8 cellular contexts compared by ENCODE assay signal in genomic region chr5:68285857-68286611, GRCh38.
DNase-seq lines count a peak whose midpoint lies in the region; ATAC-seq, FAIRE-seq and TF ChIP-seq lines count a peak whose summit lies in the region.

No MANE protein-coding gene starts in this region.

- ATAC-seq in HG03280 (IDR thresholded peaks at IDR 0.05; ENCODE audit: unreplicated experiment) (no peak), GM19035 (IDR thresholded peaks at IDR 0.05; ENCODE audit: unreplicated experiment) (no peak)

- H3K4me2 ChIP-seq in endothelial cell of umbilical vein (ENCODE audit: insufficient read depth, low read length), result no peak overlapping the region

- peaks cover 11% of the 10 kb centered on the region for H3K4me1 ChIP-seq in endothelial cell of umbilical vein (ENCODE audit: control insufficient read depth, extremely low read depth, insufficient read depth, low read length)
- peaks cover 14 to 27% of the 10 kb centered on the region in 2 experiments for H3K4me1 ChIP-seq in neutrophil (ENCODE audit: control insufficient read depth in 1 of 2, insufficient read depth in 1 of 2, low read depth in 1 of 2, low read length in 1 of 2)

- BruUV-seq in endothelial cell of umbilical vein (replicated peaks; lab: Mats Ljungman, UMichigan), result no TSS peak

- H2AFZ ChIP-seq in endothelial cell of umbilical vein (ENCODE audit: low read depth, low read length), result no peak overlapping the region

- DNase-seq in DMS79 treated with DMSO at 0.1 percent for 48 hours (lab: John Stamatoyannopoulos, UW), result peak; percentile 32
- DNase-seq in DMS79 (lab: John Stamatoyannopoulos, UW), result no peak
- DNase-seq in HT-29 (ENCODE audit: low spot score), result peak; percentile 77
- DNase-seq in SKM-1 (lab: John Stamatoyannopoulos, UW; ENCODE audit: unreplicated experiment), result peak; percentile 4
- DNase-seq in endothelial cell of umbilical vein (ENCODE audit: low read depth, low spot score), result peak; percentile 69

- H3K27me3 ChIP-seq in endothelial cell of umbilical vein (ENCODE audit: control insufficient read depth in 2 of 2, insufficient read depth in 2 of 2, low read length in 2 of 2) (no peaks in the 10 kb centered on the region), neutrophil (no peaks in the 10 kb centered on the region)

- FAIRE-seq in endothelial cell of umbilical vein (lab: Jason Lieb, UNC), result peak; percentile 73

- dilution Hi-C loops in endothelial cell of umbilical vein (cut with MboI; ENCODE audit: extremely low pct_ligation_motif_present, low sequenced_read_pairs), result no loop called here

- intact Hi-C loops in endothelial cell of umbilical vein (cut with micrococcal nuclease), result loop anchor here (1.0 to 2.0 kb wide), 3 partner anchors 174 to 721 kb away; no protein-coding TSS in a partner anchor

- H3K27ac ChIP-seq in endothelial cell of umbilical vein (ENCODE audit: insufficient read depth, low read depth, low read length) (no peak overlapping the region), neutrophil (peak overlapping the region; percentile 55)

- TF ChIP-seq CTCF in endothelial cell of umbilical vein (IDR thresholded peaks at IDR 0.05; ENCODE audit: extremely low read depth in 1 of 2, insufficient read depth in 1 of 2, low read depth in 1 of 2, low read length in 2 of 2), result peak; percentile 49 to 54
- no peak for TF ChIP-seq CTCF in neutrophil (IDR thresholded peaks at IDR 0.05)

- H3K79me2 ChIP-seq in endothelial cell of umbilical vein (ENCODE audit: control insufficient read depth, insufficient read depth, low read length), result no peaks in the 10 kb centered on the region

- no peaks in the 10 kb centered on the region for H3K9me1 ChIP-seq in endothelial cell of umbilical vein (replicated peaks; ENCODE audit: control insufficient read depth, extremely low read depth, insufficient read depth, low read length)

- H3K9me3 ChIP-seq in endothelial cell of umbilical vein (replicated peaks; ENCODE audit: control insufficient read depth, insufficient read depth, low read length) (no peaks in the 10 kb centered on the region), neutrophil (no peaks in the 10 kb centered on the region)

- no peaks in the 10 kb centered on the region for H4K20me1 ChIP-seq in endothelial cell of umbilical vein (replicated peaks; ENCODE audit: control insufficient read depth, extremely low read depth, insufficient read depth, low read length)

- no peak overlapping the region for H3K9ac ChIP-seq in endothelial cell of umbilical vein (replicated peaks; ENCODE audit: extremely low read depth, insufficient read depth, low read length)

- no peak for TF ChIP-seq POLR2A in endothelial cell of umbilical vein (IDR thresholded peaks at IDR 0.05; ENCODE audit: low read depth, low read length)

- POLR2A ChIA-PET in endothelial cell of umbilical vein (lab: Charles Lee), result interaction anchor here (0.6 kb wide), 1 partner anchor 271 kb away, joined by 5 read pairs; no protein-coding TSS in a partner anchor

- no peak overlapping the region for H3K4me3 ChIP-seq in endothelial cell of umbilical vein (replicated peaks in 1 of 3; ENCODE audit: insufficient read depth in 1 of 3, low read depth in 1 of 3, low read length in 3 of 3)
- H3K4me3 ChIP-seq in neutrophil (ENCODE audit: low read depth in 1 of 2, low read length in 1 of 2), result no peak overlapping the region

- H3K36me3 ChIP-seq in endothelial cell of umbilical vein (ENCODE audit: control insufficient read depth in 2 of 2, extremely low read depth in 1 of 2, insufficient read depth in 2 of 2, low read length in 2 of 2) (peaks cover 5 to 7% of the 10 kb centered on the region in 2 experiments), neutrophil (peaks cover 46% of the 10 kb centered on the region)

- CTCF ChIA-PET in endothelial cell of umbilical vein (lab: Charles Lee), result interaction anchor here (0.7 to 5.9 kb wide), 64 partner anchors 8 to 1980 kb away, joined by 3 to 164 read pairs (median 4); no protein-coding TSS in a partner anchor

TF ChIP-seq in endothelial cell of umbilical vein, 7 proteins besides CTCF, POLR2A, EP300 and RAD21:
- no peak for TF ChIP-seq MAX (IDR thresholded peaks at IDR 0.05; ENCODE audit: insufficient read depth, insufficient read length)
- no peak for TF ChIP-seq JUN (IDR thresholded peaks at IDR 0.05; ENCODE audit: borderline replicate concordance, insufficient read depth, insufficient read length, low read depth)
- TF ChIP-seq POLR2AphosphoS5 (IDR thresholded peaks at IDR 0.05; ENCODE audit: insufficient read depth, low read depth, low read length), result no peak
- TF ChIP-seq GATA2 (IDR thresholded peaks at IDR 0.05; ENCODE audit: insufficient read depth, insufficient read length, low read depth, low read length), result no peak
- no peak for TF ChIP-seq FOS (IDR thresholded peaks at IDR 0.05; ENCODE audit: borderline replicate concordance, insufficient read depth, low read length)
- no peak for TF ChIP-seq EZH2 (IDR thresholded peaks at IDR 0.05; ENCODE audit: borderline replicate concordance, low read depth, low read length, severe bottlenecking)
- TF ChIP-seq MYC (IDR thresholded peaks at IDR 0.05; ENCODE audit: low read depth, low read length), result no peak
